9 cellular contexts compared by ENCODE assay signal in the genomic region with DNA sequence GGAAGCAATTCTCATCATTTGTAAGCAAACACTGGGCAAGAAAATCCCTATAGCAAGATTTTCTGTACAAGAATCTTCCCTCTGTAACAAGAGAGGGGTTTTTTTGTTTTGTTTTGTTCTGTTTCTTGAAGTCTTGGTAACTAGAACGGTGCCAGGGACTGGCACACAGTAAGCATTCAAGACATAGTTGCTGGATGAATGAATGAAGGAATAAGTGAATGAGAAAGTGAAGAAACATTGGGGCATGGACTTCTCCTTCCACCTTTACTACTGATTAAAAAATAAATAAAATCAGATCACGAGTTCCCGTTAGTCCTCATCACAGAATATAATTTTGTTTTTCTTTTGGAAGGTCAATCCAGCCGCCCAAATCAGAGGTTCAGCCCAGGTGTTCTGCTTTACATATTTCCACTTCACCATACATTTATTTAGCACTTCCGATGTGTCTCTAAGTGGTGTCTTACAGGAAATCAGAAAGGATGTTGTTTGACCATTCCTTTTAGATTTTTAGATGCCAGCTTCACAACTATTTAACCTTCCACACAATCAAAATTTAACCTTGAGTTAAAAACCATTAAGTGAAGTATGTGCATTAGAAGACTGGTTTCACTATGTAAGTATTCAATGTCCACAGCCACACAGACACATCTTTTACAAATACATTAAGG.
DNase-seq lines count a peak whose midpoint lies in the region; ATAC-seq and TF ChIP-seq lines count a peak whose summit lies in the region.
"Had no signal": no experiment of that assay in that cellular context is flagged by ENCODE, and none has a peak within 500 bp of the region (broad histone marks: within the 10 kb centered on the region; RNA-seq: fewer than 3 reads in every experiment).

No MANE protein-coding gene starts in this region.

- TF ChIP-seq CTCF in left lung (IDR thresholded peaks at IDR 0.05), result no peak
- TF ChIP-seq CTCF in prostate gland (IDR thresholded peaks at IDR 0.05), result no peak

- TF ChIP-seq POLR2A in prostate gland (IDR thresholded peaks at IDR 0.05), result no peak

- H3K36me3 Mint-ChIP-seq in naive thymus-derived CD8-positive, alpha-beta T cell, result no peaks in the 10 kb centered on the region

- peak; percentile 4 for DNase-seq in GM23248
- no peak for DNase-seq in left lung
- no peak for DNase-seq in kidney tubule cell (ENCODE audit: low spot score)
- no peak for DNase-seq in NCI-H524 treated with DMSO at 0.1 percent for 48 hours (lab: John Stamatoyannopoulos, UW)
- DNase-seq in prostate gland (ENCODE audit: low spot score), result no peak
- no peak for DNase-seq in naive thymus-derived CD8-positive, alpha-beta T cell
- DNase-seq: stomach had no signal

- H3K4me3 ChIP-seq in GM23248, result no peak overlapping the region
- H3K4me3 ChIP-seq in HUES48 (ENCODE audit: low read depth, low read length), result no peak overlapping the region
- no peak overlapping the region for H3K4me3 ChIP-seq in left lung
- H3K4me3 ChIP-seq in prostate gland, result no peak overlapping the region
- H3K4me3 ChIP-seq: stomach had no signal

- peak; percentile 21 for ATAC-seq in GM18858 (IDR thresholded peaks at IDR 0.05; ENCODE audit: unreplicated experiment)
- no peak for ATAC-seq in left lung
- no peak for ATAC-seq in naive thymus-derived CD8-positive, alpha-beta T cell

- H3K9me3 ChIP-seq in GM23248 (ENCODE audit: low read depth), result no peaks in the 10 kb centered on the region
- H3K9me3 ChIP-seq in HUES48 (ENCODE audit: control insufficient read depth, insufficient read depth, low read length), result no peaks in the 10 kb centered on the region
- H3K9me3 ChIP-seq in left lung, result no peaks in the 10 kb centered on the region
- H3K9me3 ChIP-seq in prostate gland, result no peaks in the 10 kb centered on the region
- H3K9me3 ChIP-seq: stomach had no signal

- H3K4me2 ChIP-seq in GM23248 (ENCODE audit: unreplicated experiment), result peak overlapping the region; percentile 0

- H3K36me3 ChIP-seq in GM23248 (ENCODE audit: low read depth), result no peaks in the 10 kb centered on the region
- H3K36me3 ChIP-seq in HUES48 (ENCODE audit: control insufficient read depth, insufficient read depth, low read length), result no peaks in the 10 kb centered on the region
- no peaks in the 10 kb centered on the region for H3K36me3 ChIP-seq in left lung
- H3K36me3 ChIP-seq in prostate gland, result no peaks in the 10 kb centered on the region
- H3K36me3 ChIP-seq: stomach had no signal

- peaks cover 17% of the 10 kb centered on the region for H3F3A ChIP-seq in GM23248 (ENCODE audit: insufficient read depth)

- intact Hi-C loops in left lung (cut with DNase I), result no loop called here
- intact Hi-C loops in prostate gland (cut with DNase I), result no loop called here

- peak overlapping the region in 3 of 10 donors; percentile 34 to 77 (median 62) for H3K27ac Mint-ChIP-seq in naive thymus-derived CD8-positive, alpha-beta T cell

- H3K9ac ChIP-seq in GM23248 (no peak overlapping the region), HUES48 (ENCODE audit: low read depth, low read length) (no peak overlapping the region)

- H3K27me3 Mint-ChIP-seq in naive thymus-derived CD8-positive, alpha-beta T cell, result peaks cover 0 to 6% (median 0%) of the 10 kb centered on the region in 5 donors

- H3K4me3 Mint-ChIP-seq in naive thymus-derived CD8-positive, alpha-beta T cell, result peak overlapping the region in 1 of 10 donors; percentile 22

- WGBS in GM23248 (ENCODE audit: low coverage in 1 of 2, low lambda C conversion rate in 2 of 2, missing lambda C conversion rate in 2 of 2), 2 experiments, result 82 to 85% methylated on average over 5 of the region's 5 CpGs
- 94% methylated on average over 5 of the region's 5 CpGs for WGBS in prostate gland

- H3K9me2 ChIP-seq in GM23248 (ENCODE audit: insufficient read depth), result no peaks in the 10 kb centered on the region

- H3K4me1 ChIP-seq in GM23248 (ENCODE audit: insufficient read depth) (peaks cover 30% of the 10 kb centered on the region), HUES48 (ENCODE audit: control insufficient read depth, insufficient read depth, low read length) (peaks cover 58% of the 10 kb centered on the region), left lung (peaks cover 0 to 8% of the 10 kb centered on the region in 2 donors), prostate gland (replicated peaks) (no peaks in the 10 kb centered on the region)
- H3K4me1 ChIP-seq: stomach had no signal

- in situ Hi-C loops in GM23248 (cut with MboI), result no loop called here

- POLR2A ChIA-PET in naive thymus-derived CD8-positive, alpha-beta T cell (lab: Charles Lee), result no interaction called here

- no peaks in the 10 kb centered on the region for H3K4me1 Mint-ChIP-seq in naive thymus-derived CD8-positive, alpha-beta T cell

- H3K27me3 ChIP-seq in GM23248 (replicated peaks; ENCODE audit: insufficient read depth) (no peaks in the 10 kb centered on the region), HUES48 (ENCODE audit: control insufficient read depth, insufficient read depth, low read length) (no peaks in the 10 kb centered on the region), left lung (no peaks in the 10 kb centered on the region), prostate gland (replicated peaks; ENCODE audit: insufficient read depth) (no peaks in the 10 kb centered on the region)
- H3K27me3 ChIP-seq: stomach had no signal

- H3K9me3 Mint-ChIP-seq in naive thymus-derived CD8-positive, alpha-beta T cell, result peaks cover 0 to 7% (median 0%) of the 10 kb centered on the region in 9 donors

- no peaks in the 10 kb centered on the region for H3K79me2 ChIP-seq in GM23248 (ENCODE audit: insufficient read depth)

- H4K20me1 ChIP-seq in GM23248 (ENCODE audit: insufficient read depth), result no peaks in the 10 kb centered on the region

- no peak overlapping the region for H2AFZ ChIP-seq in GM23248

- H3K27ac ChIP-seq in GM23248 (no peak overlapping the region; the same call in 1 of the 2 replicates), HUES48 (ENCODE audit: low read depth, low read length) (peak overlapping the region; percentile 95), left lung (peak overlapping the region; percentile 5 to 10), prostate gland (no peak overlapping the region)

Comparison
In these comparisons a context has a peak if more than half of its experiments do, and no peak if none do; other contexts are left out.
1. H3K27ac ChIP-seq: peak in HUES48 (single experiment) and left lung (2 of 2); none in GM23248 (single experiment) and prostate gland (0 of 2).